Comparison of ENCODE assay signal across 8 cellular contexts in genomic region chr13:30465541-30466357, GRCh38. TPM values are rescaled to one million over a fixed set of nuclear protein-coding genes. Genes with fewer than 3 reads are reported as not detected.
DNase-seq lines count a peak whose midpoint lies in the region; ATAC-seq, FAIRE-seq and TF ChIP-seq lines count a peak whose summit lies in the region.

Gene HMGB1, minus strand, starts transcription at chr13:30465936. Its CDS starts 2,256 bp downstream, at chr13:30463680.

- no peak for TF ChIP-seq CTCF in adrenal gland (IDR thresholded peaks at IDR 0.05)
- TF ChIP-seq CTCF in heart left ventricle (IDR thresholded peaks at IDR 0.05), result no peak
- no peak for TF ChIP-seq CTCF in type B pancreatic cell (conservative IDR thresholded peaks at IDR 0.05)

- H3K27me3 Mint-ChIP-seq in type B pancreatic cell, result peaks cover 4% of the 10 kb centered on the region

- peak; percentile 87 for DNase-seq in GM12892 (ENCODE audit: insufficient read length)
- DNase-seq in NCI-H146 (lab: John Stamatoyannopoulos, UW), result peak; percentile 99
- peak; percentile 92 to 99 (median 96) for DNase-seq in T-helper 1 cell
- peak; percentile 97 to 100 (median 99) for DNase-seq in adrenal gland
- peak; percentile 98 to 99 (median 99) for DNase-seq in heart left ventricle
- peak; percentile 99 for DNase-seq in pons (ENCODE audit: low spot score)
- DNase-seq in type B pancreatic cell (ENCODE audit: extremely low spot score, unreplicated experiment), result peak; percentile 95

- H3K36me3 Mint-ChIP-seq in type B pancreatic cell, result peaks cover 19% of the 10 kb centered on the region

- H3K4me1 Mint-ChIP-seq in type B pancreatic cell (ENCODE audit: unreplicated experiment), result peaks cover 13% of the 10 kb centered on the region

- intact Hi-C loops in adrenal gland (cut with DNase I), result loop anchor here in 1 of 2 donors (10.0 kb wide), 2 partner anchors 109 to 149 kb away; partner anchors contain the start of gene USPL1
- intact Hi-C loops in heart left ventricle (cut with DNase I), result loop anchor here in 9 of 10 donors (1.0 to 10.0 kb wide), 16 partner anchors 43 to 579 kb away; partner anchors contain the start of genes USPL1 (in 7 of the 9), KATNAL1 (in 1 of the 9) and UBE2L5 (in 1 of the 9)

- peaks cover 0 to 14% of the 10 kb centered on the region in 2 donors for H3K36me3 ChIP-seq in adrenal gland (replicated peaks in 1 of 2)
- H3K36me3 ChIP-seq in heart left ventricle, result peaks cover 0 to 23% (median 18%) of the 10 kb centered on the region in 9 donors

- H3K27me3 ChIP-seq in adrenal gland (no peaks in the 10 kb centered on the region), heart left ventricle (no peaks in the 10 kb centered on the region)

- 0 to 1% (median 0%) methylated on average over 19 to 64 of the region's 64 CpGs for WGBS in adrenal gland, 4 donors
- 0 to 1% (median 1%) methylated on average over 29 to 64 of the region's 64 CpGs for WGBS in heart left ventricle, 4 donors

- H3K9me3 Mint-ChIP-seq in type B pancreatic cell, result no peaks in the 10 kb centered on the region

- ATAC-seq in HG02852 (IDR thresholded peaks at IDR 0.05; ENCODE audit: unreplicated experiment), result peak; percentile 85
- peak; percentile 96 to 99 (median 98) for ATAC-seq in heart left ventricle

- H3K4me3 ChIP-seq in adrenal gland (peak within 1 kb of the TSS in 3 of 4 donors; percentile 71 to 93 (median 76)), heart left ventricle (peak within 1 kb of the TSS; percentile 70 to 99 (median 94))

- H3K27ac Mint-ChIP-seq in type B pancreatic cell, result peak within 1 kb of the TSS; percentile 100

- H3K4me1 ChIP-seq in adrenal gland (replicated peaks in 1 of 2), result peaks cover 23 to 30% of the 10 kb centered on the region in 2 donors
- peaks cover 2 to 39% (median 29%) of the 10 kb centered on the region in 12 donors for H3K4me1 ChIP-seq in heart left ventricle

- TF ChIP-seq POLR2A in GM12892 (IDR thresholded peaks at IDR 0.05; ENCODE audit: low read depth, low read length) (peak; percentile 96), adrenal gland (IDR thresholded peaks at IDR 0.05) (peak; percentile 97 to 100), heart left ventricle (IDR thresholded peaks at IDR 0.05) (peak; percentile 94 to 98)

- peak; percentile 99 for FAIRE-seq in GM12892 (lab: Jason Lieb, UNC)

- H3K27ac ChIP-seq in adrenal gland (peak within 1 kb of the TSS; percentile 98 to 100 (median 99)), heart left ventricle (peak within 1 kb of the TSS; percentile 98 to 100 (median 100))

- H3K9me3 ChIP-seq in adrenal gland (replicated peaks in 1 of 3) (no peaks in the 10 kb centered on the region), heart left ventricle (no peaks in the 10 kb centered on the region)

- H3K4me3 Mint-ChIP-seq in type B pancreatic cell, result peak within 1 kb of the TSS; percentile 98

RNA-seq across cellular contexts. Expression of gene HMGB1, which starts in this region (rescaled TPM):
- 575 TPM for polyA plus RNA-seq in GM12892 (2012; ENCODE audit: missing spikeins)
- total RNA-seq in adrenal gland, result 100 to 1,000 TPM; 106 to 310 (median 207) TPM
- 100 to 1,000 TPM; 252 to 342 (median 274) TPM for polyA plus RNA-seq in adrenal gland
- total RNA-seq in heart left ventricle, result 100 to 1,000 TPM; 137 to 215 (median 164) TPM
- 100 to 1,000 TPM; 236 to 361 TPM for polyA plus RNA-seq in heart left ventricle
- total RNA-seq in type B pancreatic cell (ENCODE audit: low replicate concordance), result 312 and 576 TPM in 2 replicates

Comparison
In these comparisons a context has a peak if more than half of its experiments do, and no peak if none do; other contexts are left out.
1. Peak in every context shown above with its lines: DNase-seq, ATAC-seq, H3K4me3 ChIP-seq and H3K27ac ChIP-seq.